In genomic region chr3:100776736-100777135, GRCh38 we compare ENCODE assay signal across 14 cellular contexts.
A peak's percentile ranks its signal among the peaks of the same experiment; 100 is the strongest.
DNase-seq lines count a peak whose midpoint lies in the region; ATAC-seq, FAIRE-seq and TF ChIP-seq lines count a peak whose summit lies in the region.
"Had no signal": no experiment of that assay in that cellular context is flagged by ENCODE, and none has a peak within 500 bp of the region (broad histone marks: within the 10 kb centered on the region; RNA-seq: fewer than 3 reads in every experiment).

No MANE protein-coding gene starts in this region.

- H3K4me3 Mint-ChIP-seq in WTC11 = no peak overlapping the region
- H3K4me3 Mint-ChIP-seq: CD4-positive, CD25-positive, alpha-beta regulatory T cell; naive thymus-derived CD8-positive, alpha-beta T cell had no signal

- H4K20me1 ChIP-seq in GM23248 (ENCODE audit: insufficient read depth) (no peaks in the 10 kb centered on the region), keratinocyte (ENCODE audit: control insufficient read depth, extremely low read depth, insufficient read depth, low read length) (no peaks in the 10 kb centered on the region)

- CTCF ChIA-PET in WTC11 (lab: Charles Lee) = interaction anchor here (0.5 to 2.1 kb wide), 19 partner anchors 8 to 1571 kb away, joined by 3 to 12 read pairs (median 3); no protein-coding TSS in a partner anchor

- dilution Hi-C loops in keratinocyte (cut with MboI; ENCODE audit: extremely low pct_ligation_motif_present, low sequenced_read_pairs) = loop anchor here (25.0 kb wide), 1 partner anchor 111 kb away; no protein-coding TSS in a partner anchor

- H3K4me3 ChIP-seq in GM23248 (no peak overlapping the region), keratinocyte (ENCODE audit: control insufficient read depth in 2 of 3, extremely low read depth in 1 of 3, insufficient read depth in 2 of 3, low read depth in 1 of 3, low read length in 3 of 3) (no peak overlapping the region)
- H3K4me3 ChIP-seq: adrenal gland had no signal

- ATAC-seq in WTC11 (peak; percentile 93), GM19463 (IDR thresholded peaks at IDR 0.05; ENCODE audit: unreplicated experiment) (no peak), GM18873 (IDR thresholded peaks at IDR 0.05; ENCODE audit: low FRiP score, unreplicated experiment) (no peak)
- ATAC-seq: naive thymus-derived CD8-positive, alpha-beta T cell; right cardiac atrium had no signal

- H3K27ac ChIP-seq in GM23248 = peak overlapping the region; percentile 60
- H3K27ac ChIP-seq in keratinocyte (ENCODE audit: control insufficient read depth, insufficient read depth, low read length) = no peak overlapping the region
- H3K27ac ChIP-seq: adrenal gland had no signal

- no peak overlapping the region for H3K9ac ChIP-seq in GM23248
- H3K9ac ChIP-seq in keratinocyte (ENCODE audit: control insufficient read depth, extremely low read depth, insufficient read depth, low read length) = no peak overlapping the region

- peaks cover 56% of the 10 kb centered on the region for H3K4me1 ChIP-seq in GM23248 (ENCODE audit: insufficient read depth)
- H3K4me1 ChIP-seq in keratinocyte (ENCODE audit: control insufficient read depth, extremely low read depth, insufficient read depth, low read length) = peaks cover 7% of the 10 kb centered on the region
- H3K4me1 ChIP-seq: adrenal gland had no signal

- H3K36me3 ChIP-seq in GM23248 (ENCODE audit: low read depth) = no peaks in the 10 kb centered on the region
- H3K36me3 ChIP-seq in keratinocyte (ENCODE audit: control insufficient read depth in 2 of 2, extremely low read depth in 1 of 2, insufficient read depth in 2 of 2, low read length in 2 of 2) = no peaks in the 10 kb centered on the region
- H3K36me3 ChIP-seq: adrenal gland had no signal

- H2AFZ ChIP-seq in GM23248 (peak overlapping the region; percentile 32; the same call in 1 of the 2 replicates), keratinocyte (ENCODE audit: control insufficient read depth, low read length) (no peak overlapping the region)

- H3K27me3 Mint-ChIP-seq in WTC11 (ENCODE audit: low read depth) = no peaks in the 10 kb centered on the region
- H3K27me3 Mint-ChIP-seq: CD4-positive, CD25-positive, alpha-beta regulatory T cell; naive thymus-derived CD8-positive, alpha-beta T cell had no signal

- POLR2A ChIA-PET in WTC11 (lab: Charles Lee) = no interaction called here

- H3K36me3 Mint-ChIP-seq in WTC11 = 0 out of 2 replicates have a peak, but pooled peaks cover 3% of the 10 kb centered on the region
- H3K36me3 Mint-ChIP-seq: CD4-positive, CD25-positive, alpha-beta regulatory T cell had no signal

- FAIRE-seq in keratinocyte (lab: Jason Lieb, UNC) = no peak

- DNase-seq in EH (ENCODE audit: low read depth) (peak; percentile 27), GM23248 (peak; percentile 49), WTC11 (ENCODE audit: low spot score) (peak; percentile 54), keratinocyte (ENCODE audit: low read depth, low spot score) (no peak), NCI-H524 (lab: John Stamatoyannopoulos, UW) (no peak)
- DNase-seq: activated CD8-positive, alpha-beta memory T cell treated with anti-CD3 and anti-CD28 coated beads, Interleukin-2, amount 50 U/mL, for 4 hours; adrenal gland; CD4-positive, CD25-positive, alpha-beta regulatory T cell; MV-4-11; naive thymus-derived CD8-positive, alpha-beta T cell; NCI-H446; right cardiac atrium had no signal

- H3K9me2 ChIP-seq in GM23248 (ENCODE audit: insufficient read depth) = no peaks in the 10 kb centered on the region

- no peak for TF ChIP-seq CTCF in WTC11 (IDR thresholded peaks at IDR 0.05)
- TF ChIP-seq CTCF in keratinocyte (optimal IDR thresholded peaks at IDR 0.05 in 1 of 3, IDR thresholded peaks at IDR 0.05 in 1 of 3, conservative IDR thresholded peaks at IDR 0.05 in 1 of 3; ENCODE audit: extremely low read depth in 1 of 3, insufficient read depth in 2 of 3, low read length in 3 of 3) = peak in 2 of 3 experiments; percentile 10 to 21

- no peak overlapping the region for H3K27ac Mint-ChIP-seq in WTC11
- H3K27ac Mint-ChIP-seq: CD4-positive, CD25-positive, alpha-beta regulatory T cell; naive thymus-derived CD8-positive, alpha-beta T cell had no signal

- H3K79me2 ChIP-seq in GM23248 (ENCODE audit: insufficient read depth) (no peaks in the 10 kb centered on the region), keratinocyte (ENCODE audit: control insufficient read depth, insufficient read depth, low read length) (no peaks in the 10 kb centered on the region)

- peaks cover 34% of the 10 kb centered on the region for H3F3A ChIP-seq in GM23248 (ENCODE audit: insufficient read depth)

- H3K4me1 Mint-ChIP-seq in WTC11 = peaks cover 4% of the 10 kb centered on the region; the same call in 1 of the 2 replicates
- H3K4me1 Mint-ChIP-seq: CD4-positive, CD25-positive, alpha-beta regulatory T cell; naive thymus-derived CD8-positive, alpha-beta T cell had no signal

- no peaks in the 10 kb centered on the region for H3K27me3 ChIP-seq in GM23248 (replicated peaks; ENCODE audit: insufficient read depth)
- no peaks in the 10 kb centered on the region for H3K27me3 ChIP-seq in keratinocyte (ENCODE audit: control insufficient read depth, extremely low read depth, insufficient read depth, low read length)
- H3K27me3 ChIP-seq: adrenal gland had no signal

- peak overlapping the region; percentile 1 for H3K4me2 ChIP-seq in GM23248 (ENCODE audit: unreplicated experiment)
- no peak overlapping the region for H3K4me2 ChIP-seq in keratinocyte (ENCODE audit: control insufficient read depth, extremely low read depth, insufficient read depth, low read depth, low read length)

- in situ Hi-C loops in GM23248 (cut with MboI) = no loop called here

- WGBS in GM23248 (ENCODE audit: low coverage in 1 of 2, low lambda C conversion rate in 2 of 2, missing lambda C conversion rate in 2 of 2), 2 experiments = 94 to 96% methylated on average over 2 of the region's 2 CpGs

- H3K9me3 ChIP-seq in GM23248 (ENCODE audit: low read depth) = no peaks in the 10 kb centered on the region
- no peaks in the 10 kb centered on the region for H3K9me3 ChIP-seq in keratinocyte (ENCODE audit: control insufficient read depth, low read depth, low read length)
- H3K9me3 ChIP-seq: adrenal gland had no signal

- H3K9me3 Mint-ChIP-seq in WTC11 = peaks cover 5% of the 10 kb centered on the region; the same call in 1 of the 2 replicates

- no peaks in the 10 kb centered on the region for H3K9me1 ChIP-seq in keratinocyte (ENCODE audit: control insufficient read depth, extremely low read depth, insufficient read depth, low read length)

TF ChIP-seq in WTC11, 78 proteins besides CTCF, POLR2A, EP300 and RAD21 (continues in another document):
- TF ChIP-seq, protein P1, sequence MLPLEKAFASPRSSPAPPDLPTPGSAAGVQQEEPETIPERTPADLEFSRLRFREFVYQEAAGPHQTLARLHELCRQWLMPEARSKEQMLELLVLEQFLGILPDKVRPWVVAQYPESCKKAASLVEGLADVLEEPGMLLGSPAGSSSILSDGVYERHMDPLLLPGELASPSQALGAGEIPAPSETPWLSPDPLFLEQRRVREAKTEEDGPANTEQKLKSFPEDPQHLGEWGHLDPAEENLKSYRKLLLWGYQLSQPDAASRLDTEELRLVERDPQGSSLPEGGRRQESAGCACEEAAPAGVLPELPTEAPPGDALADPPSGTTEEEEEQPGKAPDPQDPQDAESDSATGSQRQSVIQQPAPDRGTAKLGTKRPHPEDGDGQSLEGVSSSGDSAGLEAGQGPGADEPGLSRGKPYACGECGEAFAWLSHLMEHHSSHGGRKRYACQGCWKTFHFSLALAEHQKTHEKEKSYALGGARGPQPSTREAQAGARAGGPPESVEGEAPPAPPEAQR (CRISPR knock-in tag; IDR thresholded peaks at IDR 0.05) = no peak
- TF ChIP-seq CREM (CRISPR knock-in tag; IDR thresholded peaks at IDR 0.05) = no peak
- TF ChIP-seq USF2 (CRISPR knock-in tag; IDR thresholded peaks at IDR 0.05) = no peak
- TF ChIP-seq E2F4 (CRISPR knock-in tag; IDR thresholded peaks at IDR 0.05; ENCODE audit: borderline replicate concordance, low read depth) = no peak
- TF ChIP-seq SOX15 (CRISPR knock-in tag; IDR thresholded peaks at IDR 0.05) = no peak
- TF ChIP-seq ZBTB43 (CRISPR knock-in tag; IDR thresholded peaks at IDR 0.05) = no peak
- no peak for TF ChIP-seq ZNF416 (CRISPR knock-in tag; IDR thresholded peaks at IDR 0.05)

Comparison
In these comparisons a context has a peak if more than half of its experiments do, and no peak if none do; other contexts are left out.
1. DNase-seq: peak in EH (single experiment), GM23248 (single experiment) and WTC11 (single experiment); none in keratinocyte (single experiment) and NCI-H524 (0 of 2).